26 cellular contexts compared by ENCODE assay signal in genomic region chr11:69361466-69361865, GRCh38.
DNase-seq lines count a peak whose midpoint lies in the region; ATAC-seq and TF ChIP-seq lines count a peak whose summit lies in the region.
"Had no signal": no experiment of that assay in that cellular context is flagged by ENCODE, and none has a peak within 500 bp of the region (broad histone marks: within the 10 kb centered on the region; RNA-seq: fewer than 3 reads in every experiment).

No MANE protein-coding gene starts in this region.

- peaks cover 5% of the 10 kb centered on the region for H3K4me1 Mint-ChIP-seq in nephron progenitor cell

- no peaks in the 10 kb centered on the region for H3K79me2 ChIP-seq in PC-3 (ENCODE audit: low read length)
- H3K79me2 ChIP-seq: hepatocyte had no signal

- H3K9me2 ChIP-seq in PC-3 (replicated peaks; ENCODE audit: low read length) = no peaks in the 10 kb centered on the region

- peaks cover 13% of the 10 kb centered on the region for H3K9me3 Mint-ChIP-seq in nephron progenitor cell

- no peak overlapping the region for H3K9ac ChIP-seq in colonic mucosa (ENCODE audit: low read depth in 2 of 2, low read length in 2 of 2)
- H3K9ac ChIP-seq in PC-3 (ENCODE audit: low read length) = no peak overlapping the region
- H3K9ac ChIP-seq: BLaER1 treated with 17β-estradiol and CSF1 and Interleukin-3, amounts not matched to agents 10 nM and 100 nM had no signal

- H3F3A ChIP-seq in PC-3 (ENCODE audit: low read length, unreplicated experiment) = no peaks in the 10 kb centered on the region

- H3K4me3 Mint-ChIP-seq in nephron progenitor cell = no peak overlapping the region
- H3K4me3 Mint-ChIP-seq: activated CD8-positive, alpha-beta T cell treated with anti-CD3 and anti-CD28 coated beads, Interleukin-2, amount 10 ng/mL, durations not matched to agents 7 days and 5 days; activated T-cell treated with anti-CD3 and anti-CD28 coated beads, Interleukin-2, amount 50 U/mL, for 24 hours had no signal

- no peaks in the 10 kb centered on the region for H3K27me3 ChIP-seq in colonic mucosa
- H3K27me3 ChIP-seq in PC-3 (ENCODE audit: low read length) = no peaks in the 10 kb centered on the region
- H3K27me3 ChIP-seq: BLaER1 treated with 17β-estradiol and CSF1 and Interleukin-3, amounts not matched to agents 10 nM and 100 nM; hepatocyte; spleen had no signal

- no peaks in the 10 kb centered on the region for H3K36me3 ChIP-seq in colonic mucosa
- peaks cover 9% of the 10 kb centered on the region; the same call in 1 of the 2 replicates for H3K36me3 ChIP-seq in PC-3 (ENCODE audit: low read depth, low read length)
- H3K36me3 ChIP-seq: BLaER1 treated with 17β-estradiol and CSF1 and Interleukin-3, amounts not matched to agents 10 nM and 100 nM; spleen had no signal

- no peaks in the 10 kb centered on the region for H3K4me1 ChIP-seq in colonic mucosa
- H3K4me1 ChIP-seq in PC-3 (ENCODE audit: insufficient read depth, low read length) = peaks cover 11% of the 10 kb centered on the region
- H3K4me1 ChIP-seq: spleen had no signal

- no peak overlapping the region for H3K27ac ChIP-seq in colonic mucosa
- H3K27ac ChIP-seq in PC-3 (ENCODE audit: low read length) = no peak overlapping the region
- H3K27ac ChIP-seq: BLaER1 treated with 17β-estradiol and CSF1 and Interleukin-3, amounts not matched to agents 10 nM and 100 nM; coronary artery; hepatocyte; spleen had no signal

- TF ChIP-seq CTCF in colonic mucosa (IDR thresholded peaks at IDR 0.05) = no peak
- no peak for TF ChIP-seq CTCF in nephron progenitor cell (IDR thresholded peaks at IDR 0.05)
- no peak for TF ChIP-seq CTCF in PC-3 (conservative IDR thresholded peaks at IDR 0.05; ENCODE audit: low read depth, low read length)

- H3K9me3 ChIP-seq in colonic mucosa = no peaks in the 10 kb centered on the region
- H3K9me3 ChIP-seq in PC-3 (ENCODE audit: low read length) = no peaks in the 10 kb centered on the region

- intact Hi-C loops in colonic mucosa (cut with DNase I) = no loop called here
- intact Hi-C loops in PC-3 (cut with micrococcal nuclease) = no loop called here

- no peak overlapping the region for H2AFZ ChIP-seq in PC-3 (ENCODE audit: low read length)
- H2AFZ ChIP-seq: hepatocyte had no signal

- POLR2A ChIA-PET in PC-3 (lab: Charles Lee; ENCODE audit: unreplicated experiment) = no interaction called here

- ATAC-seq in HG03521 (IDR thresholded peaks at IDR 0.05; ENCODE audit: unreplicated experiment) (no peak), PC-3 (no peak)
- ATAC-seq: activated CD8-positive, alpha-beta T cell treated with anti-CD3 and anti-CD28 coated beads, Interleukin-2, amount 10 ng/mL, durations not matched to agents 7 days and 5 days; left colon had no signal

- no peaks in the 10 kb centered on the region for H3K36me3 Mint-ChIP-seq in nephron progenitor cell (ENCODE audit: low read depth)

- H3K4me3 ChIP-seq in colonic mucosa (no peak overlapping the region), PC-3 (ENCODE audit: low read length) (no peak overlapping the region)
- H3K4me3 ChIP-seq: BLaER1 treated with 17β-estradiol and CSF1 and Interleukin-3, amounts not matched to agents 10 nM and 100 nM; coronary artery; hepatocyte; spleen had no signal

- BruUV-seq in PC-3 (replicated peaks; lab: Mats Ljungman, UMichigan) = no TSS peak

- peaks cover 14% of the 10 kb centered on the region for H3K27me3 Mint-ChIP-seq in nephron progenitor cell (ENCODE audit: low read depth, poor library complexity)

- DNase-seq in stimulated activated CD4-positive, alpha-beta T cell treated with anti-CD3 and anti-CD28 coated beads, Interleukin-4, amount 100 ng/mL, for 24 hours = peak; percentile 0
- DNase-seq in stimulated activated CD4-positive, alpha-beta T cell treated with anti-CD3 and anti-CD28 coated beads, Interleukin-15, amount 100 ng/mL, for 24 hours = no peak
- DNase-seq in colonic mucosa = peak; percentile 8
- no peak for DNase-seq in nephron progenitor cell
- peak; percentile 29 for DNase-seq in ureter (ENCODE audit: low spot score)
- no peak for DNase-seq in effector CD4-positive, alpha-beta T cell
- no peak for DNase-seq in PC-3
- DNase-seq: activated CD4-positive, CD25-positive, alpha-beta regulatory T cell treated with anti-CD3 and anti-CD28 coated beads, Interleukin-2, amount 50 U/mL, for 72 hours; activated CD8-positive, alpha-beta T cell treated with anti-CD3 and anti-CD28 coated beads, Interleukin-2, amount 10 ng/mL, durations not matched to agents 7 days and 5 days; amygdala; DMS79; Kasumi-1; NCI-H1436; NCI-H748 treated with DMSO at 0.1 percent for 48 hours; right cardiac atrium; RPMI8226; spleen; stimulated activated CD4-positive, alpha-beta T cell treated with anti-CD3 and anti-CD28 coated beads, Interleukin-2, amount 100 ng/mL, for 48 hours; substantia nigra; T-helper 1 cell had no signal

- H3K4me2 ChIP-seq in PC-3 (ENCODE audit: low read length) = no peak overlapping the region
- H3K4me2 ChIP-seq: hepatocyte had no signal

- peak overlapping the region; percentile 57 for H3K27ac Mint-ChIP-seq in nephron progenitor cell
- H3K27ac Mint-ChIP-seq: activated CD8-positive, alpha-beta T cell treated with anti-CD3 and anti-CD28 coated beads, Interleukin-2, amount 10 ng/mL, durations not matched to agents 7 days and 5 days; activated T-cell treated with anti-CD3 and anti-CD28 coated beads, Interleukin-2, amount 50 U/mL, for 24 hours had no signal

- CTCF ChIA-PET in PC-3 (lab: Charles Lee) = interaction anchor here (0.5 kb wide), 1 partner anchor 87 kb away, joined by 6 read pairs; no protein-coding TSS in a partner anchor

- no peaks in the 10 kb centered on the region for H4K20me1 ChIP-seq in PC-3 (ENCODE audit: low read length)
- H4K20me1 ChIP-seq: BLaER1 treated with 17β-estradiol and CSF1 and Interleukin-3, amounts not matched to agents 10 nM and 100 nM had no signal

Comparison
In these comparisons a context has a peak if more than half of its experiments do, and no peak if none do; other contexts are left out.
1. DNase-seq: peak in stimulated activated CD4-positive, alpha-beta T cell treated with anti-CD3 and anti-CD28 coated beads, Interleukin-4, amount 100 ng/mL, for 24 hours (single experiment), colonic mucosa (single experiment) and ureter (single experiment); none in stimulated activated CD4-positive, alpha-beta T cell treated with anti-CD3 and anti-CD28 coated beads, Interleukin-15, amount 100 ng/mL, for 24 hours (single experiment), nephron progenitor cell (single experiment), effector CD4-positive, alpha-beta T cell (single experiment) and PC-3 (single experiment).